15 cellular contexts compared by ENCODE assay signal in genomic region chr1:88661951-88662664, GRCh38. TPM values are rescaled to one million over a fixed set of nuclear protein-coding genes. Genes with fewer than 3 reads are reported as not detected.
DNase-seq lines count a peak whose midpoint lies in the region; ATAC-seq, FAIRE-seq and TF ChIP-seq lines count a peak whose summit lies in the region.
"Had no signal": no experiment of that assay in that cellular context is flagged by ENCODE, and none has a peak within 500 bp of the region (broad histone marks: within the 10 kb centered on the region; RNA-seq: fewer than 3 reads in every experiment).

No MANE protein-coding gene starts in this region.

- no peak for TF ChIP-seq CTCF in ovary (IDR thresholded peaks at IDR 0.05)

- no peak overlapping the region for H3K18ac ChIP-seq in mesenchymal stem cell (ENCODE audit: low read depth in 1 of 2, low read length in 2 of 2)

- H2AK5ac ChIP-seq in mesenchymal stem cell (ENCODE audit: low read length, severe bottlenecking) = no peak overlapping the region

- no peak overlapping the region for H2BK5ac ChIP-seq in mesenchymal stem cell (ENCODE audit: low read depth, low read length, poor library complexity, severe bottlenecking)

- no peak overlapping the region for H3K9ac ChIP-seq in mesenchymal stem cell (ENCODE audit: low read length)

- H2BK15ac ChIP-seq in mesenchymal stem cell (ENCODE audit: low read depth, poor library complexity, severe bottlenecking) = no peak overlapping the region

- H3K36me3 ChIP-seq in mesenchymal stem cell (ENCODE audit: control insufficient read depth in 1 of 2, insufficient read depth in 2 of 2, low read depth in 1 of 2, low read length in 2 of 2) (no peaks in the 10 kb centered on the region), ovary (no peaks in the 10 kb centered on the region)
- H3K36me3 ChIP-seq: colonic mucosa had no signal

- H2AFZ ChIP-seq in mesenchymal stem cell (ENCODE audit: low read depth, low read length) = no peak overlapping the region

- H3K9me3 ChIP-seq in mesenchymal stem cell (ENCODE audit: control insufficient read depth, low read length) (no peaks in the 10 kb centered on the region), ovary (no peaks in the 10 kb centered on the region)
- H3K9me3 ChIP-seq: colonic mucosa had no signal

- H3K4me2 ChIP-seq in mesenchymal stem cell (ENCODE audit: low read length, poor library complexity, severe bottlenecking) = no peak overlapping the region

- H3K23ac ChIP-seq in mesenchymal stem cell (ENCODE audit: low read length in 2 of 2) = no peak overlapping the region

- no peaks in the 10 kb centered on the region for H3K27me3 ChIP-seq in mesenchymal stem cell (ENCODE audit: control insufficient read depth in 1 of 2, insufficient read depth in 1 of 2, low read length in 2 of 2)
- H3K27me3 ChIP-seq in ovary = no peaks in the 10 kb centered on the region
- H3K27me3 ChIP-seq: colonic mucosa had no signal

- no peak overlapping the region for H2BK120ac ChIP-seq in mesenchymal stem cell (ENCODE audit: low read depth, low read length)

- TF ChIP-seq POLR2A in H54 (IDR thresholded peaks at IDR 0.05; ENCODE audit: low read depth, low read length) = no peak
- no peak for TF ChIP-seq POLR2A in ovary (IDR thresholded peaks at IDR 0.05)

- H2BK12ac ChIP-seq in mesenchymal stem cell (ENCODE audit: low read length in 2 of 2) = no peak overlapping the region

- H4K8ac ChIP-seq in mesenchymal stem cell (ENCODE audit: low read length) = no peak overlapping the region

- ATAC-seq in GM18907 (IDR thresholded peaks at IDR 0.05; ENCODE audit: unreplicated experiment) (peak; percentile 81), HG02588 (IDR thresholded peaks at IDR 0.05; ENCODE audit: unreplicated experiment) (no peak)
- ATAC-seq: left colon had no signal

- no peaks in the 10 kb centered on the region for H3K4me1 ChIP-seq in mesenchymal stem cell (ENCODE audit: control insufficient read depth, insufficient read depth, low read depth, low read length)
- H3K4me1 ChIP-seq in ovary (ENCODE audit: insufficient read depth) = no peaks in the 10 kb centered on the region
- H3K4me1 ChIP-seq: colonic mucosa had no signal

- no peaks in the 10 kb centered on the region for H3K79me1 ChIP-seq in mesenchymal stem cell (replicated peaks; ENCODE audit: low read length, poor library complexity, severe bottlenecking)

- no peak overlapping the region for H4K91ac ChIP-seq in mesenchymal stem cell (ENCODE audit: low read length)

- H3K14ac ChIP-seq in mesenchymal stem cell (ENCODE audit: low read length in 2 of 2) = no peak overlapping the region

- no peak overlapping the region for H3K27ac ChIP-seq in mesenchymal stem cell (ENCODE audit: low read length, poor library complexity, severe bottlenecking)
- H3K27ac ChIP-seq in ovary = no peak overlapping the region
- H3K27ac ChIP-seq: colonic mucosa had no signal

- WGBS in mesenchymal stem cell = no CpG with 5 or more reads among the region's 2 CpGs
- 40 to 71% (median 62%) methylated on average over 2 of the region's 2 CpGs for WGBS in ovary, 3 donors

- H3K4me3 ChIP-seq in mesenchymal stem cell (ENCODE audit: insufficient read depth in 1 of 2, low read depth in 1 of 2, low read length in 2 of 2) (no peak overlapping the region), ovary (no peak overlapping the region)
- H3K4me3 ChIP-seq: colonic mucosa had no signal

- intact Hi-C loops in ovary (cut with DNase I) = no loop called here

- no peak for TF ChIP-seq EP300 in ovary (IDR thresholded peaks at IDR 0.05)

- FAIRE-seq in H54 (lab: Jason Lieb, UNC) = peak; percentile 58

- no peak overlapping the region for H3K4ac ChIP-seq in mesenchymal stem cell (ENCODE audit: low read depth in 1 of 2, low read length in 2 of 2)

- DNase-seq in H54 (ENCODE audit: insufficient read length, low spot score) = no peak
- DNase-seq in NCI-H82 (lab: John Stamatoyannopoulos, UW) = peak; percentile 84
- DNase-seq in mesenchymal stem cell = peak; percentile 25
- DNase-seq in GDM1 (lab: John Stamatoyannopoulos, UW) = no peak
- no peak for DNase-seq in T-helper 1 cell
- DNase-seq in ovary = no peak
- DNase-seq: activated CD4-positive, CD25-positive, alpha-beta regulatory T cell; activated naive CD4-positive, alpha-beta T cell; colonic mucosa; left colon; MV-4-11; NCI-H524 treated with DMSO at 0.1 percent for 48 hours; SHP77 had no signal

RNA-seq across cellular contexts. Expression of gene PKN2, which starts 22.0 kb away (rescaled TPM):
- 22.5 TPM for polyA plus RNA-seq in mesenchymal stem cell (2013, experiment 1 of 2)
- polyA plus RNA-seq in mesenchymal stem cell (2013, experiment 2 of 2) = 22.7 TPM
- 10 to 100 TPM; 36.5 to 58.9 (median 55.7) TPM for total RNA-seq in ovary
- 10 to 100 TPM; 17.8 to 24.8 TPM for polyA plus RNA-seq in ovary

Comparison
In these comparisons a context has a peak if more than half of its experiments do, and no peak if none do; other contexts are left out.
1. DNase-seq: peak in NCI-H82 (single experiment) and mesenchymal stem cell (single experiment); none in H54 (single experiment), GDM1 (single experiment), T-helper 1 cell (0 of 5) and ovary (0 of 5).